In genomic region chr10:126634915-126635314, GRCh38 we compare ENCODE assay signal across 21 cellular contexts. TPM values are rescaled to one million over a fixed set of nuclear protein-coding genes. Genes with fewer than 3 reads are reported as not detected.
DNase-seq lines count a peak whose midpoint lies in the region; ATAC-seq, FAIRE-seq and TF ChIP-seq lines count a peak whose summit lies in the region.
"Had no signal": no experiment of that assay in that cellular context is flagged by ENCODE, and none has a peak within 500 bp of the region (broad histone marks: within the 10 kb centered on the region; RNA-seq: fewer than 3 reads in every experiment).

No MANE protein-coding gene starts in this region.

- H3K4me1 Mint-ChIP-seq in astrocyte (ENCODE audit: low read depth, unreplicated experiment), result no peaks in the 10 kb centered on the region

- DNase-seq in NCI-H2227 treated with DMSO at 0.1 percent for 48 hours (lab: John Stamatoyannopoulos, UW) (peak; percentile 1), NCI-H2227 (lab: John Stamatoyannopoulos, UW; ENCODE audit: unreplicated experiment) (no peak), astrocyte (ENCODE audit: low read depth) (peak; percentile 25), glomerular visceral epithelial cell (ENCODE audit: extremely low spot score) (peak; percentile 49), NCI-H1694 (lab: John Stamatoyannopoulos, UW) (no peak), brain microvascular endothelial cell (no peak)
- DNase-seq in effector CD8-positive, alpha-beta T cell (lab: John Stamatoyannopoulos, UW), result no peak
- DNase-seq: activated naive CD4-positive, alpha-beta T cell treated with anti-CD3 and anti-CD28 coated beads, Interleukin-2, amount 50 U/mL, for 16 hours; DND-41; HCEC 1CT; NCI-H748 treated with DMSO at 0.1 percent for 48 hours; right lobe of liver; stimulated activated CD4-positive, alpha-beta T cell treated with anti-CD3 and anti-CD28 coated beads, Interleukin-2, amount 100 ng/mL, for 24 hours had no signal

- no peaks in the 10 kb centered on the region for H3K36me3 ChIP-seq in astrocyte (ENCODE audit: insufficient read depth, low read length)
- H3K36me3 ChIP-seq in brain microvascular endothelial cell (replicated peaks), result no peaks in the 10 kb centered on the region
- H3K36me3 ChIP-seq: cardiac muscle cell, gastroesophageal sphincter, right lobe of liver had no signal

- no peaks in the 10 kb centered on the region for H3K9me3 ChIP-seq in astrocyte (ENCODE audit: insufficient read depth, low read depth, low read length)
- H3K9me3 ChIP-seq: gastroesophageal sphincter, right lobe of liver had no signal

- TF ChIP-seq CTCF in astrocyte (IDR thresholded peaks at IDR 0.05; ENCODE audit: insufficient read depth, low read depth, low read length) (no peak), brain microvascular endothelial cell (IDR thresholded peaks at IDR 0.05; ENCODE audit: low read depth, low read length, missing control alignments) (no peak)

- peaks cover 8% of the 10 kb centered on the region for H3K4me1 ChIP-seq in astrocyte (ENCODE audit: insufficient read depth, low read length)
- H3K4me1 ChIP-seq: gastroesophageal sphincter, right lobe of liver had no signal

- in situ Hi-C loops in brain microvascular endothelial cell (cut with HindIII; ENCODE audit: low pct_ligation_motif_present, low sequenced_read_pairs), result no loop called here

- H3K4me3 ChIP-seq in astrocyte (ENCODE audit: insufficient read depth, low read depth, low read length) (no peak overlapping the region), brain microvascular endothelial cell (ENCODE audit: low read depth, low read length) (no peak overlapping the region)
- H3K4me3 ChIP-seq: cardiac muscle cell, gastroesophageal sphincter, GM12878, right lobe of liver had no signal

- H3K27ac Mint-ChIP-seq in astrocyte (ENCODE audit: unreplicated experiment), result no peak overlapping the region
- H3K27ac Mint-ChIP-seq: nephron; T-helper 1 cell treated with Interleukin-12 subunit alpha and Interleukin-12 subunit beta and Interleukin-4 antibody, amounts not matched to agents 30 μg/mL and 1 μg/mL, for 36 hours had no signal

- H3K27ac ChIP-seq in astrocyte (ENCODE audit: low read depth, low read length), result no peak overlapping the region
- no peak overlapping the region for H3K27ac ChIP-seq in brain microvascular endothelial cell
- H3K27ac ChIP-seq: 22Rv1, cardiac muscle cell, gastroesophageal sphincter, right lobe of liver had no signal

- no peak overlapping the region for H2AFZ ChIP-seq in astrocyte (ENCODE audit: low read depth, low read length)

- no peak overlapping the region for H3K4me3 Mint-ChIP-seq in astrocyte (ENCODE audit: unreplicated experiment)
- H3K4me3 Mint-ChIP-seq: nephron; T-helper 1 cell treated with Interleukin-12 subunit alpha and Interleukin-12 subunit beta and Interleukin-4 antibody, amounts not matched to agents 30 μg/mL and 1 μg/mL, for 36 hours had no signal

- no peak for FAIRE-seq in astrocyte (lab: Jason Lieb, UNC)
- FAIRE-seq: GM12878, HepG2 had no signal

- H3K36me3 Mint-ChIP-seq in astrocyte (ENCODE audit: low read depth, unreplicated experiment), result peaks cover 7% of the 10 kb centered on the region

- peaks cover 31% of the 10 kb centered on the region for H3K27me3 Mint-ChIP-seq in astrocyte (ENCODE audit: low read depth, unreplicated experiment)

- peaks cover 11% of the 10 kb centered on the region for H3K9me3 Mint-ChIP-seq in astrocyte (ENCODE audit: unreplicated experiment)
- H3K9me3 Mint-ChIP-seq: nephron; T-helper 1 cell treated with Interleukin-12 subunit alpha and Interleukin-12 subunit beta and Interleukin-4 antibody, amounts not matched to agents 30 μg/mL and 1 μg/mL, for 36 hours had no signal

- ATAC-seq in activated CD4-positive, CD25-positive, alpha-beta regulatory T cell treated with anti-CD3 and anti-CD28 coated beads, Interleukin-2, amount 50 U/mL, for 24 hours, result no peak
- ATAC-seq: gastroesophageal sphincter, GM12878, HepG2, right lobe of liver had no signal

- peak overlapping the region; percentile 19 for H3K4me2 ChIP-seq in astrocyte (ENCODE audit: low read length)

- H3K27me3 ChIP-seq in astrocyte (ENCODE audit: insufficient read depth, low read length), result peaks cover 10% of the 10 kb centered on the region
- H3K27me3 ChIP-seq in brain microvascular endothelial cell (replicated peaks), result no peaks in the 10 kb centered on the region
- H3K27me3 ChIP-seq: cardiac muscle cell, right lobe of liver had no signal

- no peak overlapping the region for H3K9ac ChIP-seq in astrocyte (ENCODE audit: low read length)

- no peaks in the 10 kb centered on the region for H3K79me2 ChIP-seq in astrocyte (ENCODE audit: insufficient read depth, low read length)

- H4K20me1 ChIP-seq in astrocyte (ENCODE audit: insufficient read depth, low read length), result no peaks in the 10 kb centered on the region

RNA-seq across cellular contexts. Expression of gene C10orf90, which starts 35.6 kb away (rescaled TPM):
- total RNA-seq in astrocyte, result not detected in 2 replicates
- total RNA-seq: cardiac muscle cell, gastroesophageal sphincter, GM12878, HepG2 had no signal

Comparison
In these comparisons a context has a peak if more than half of its experiments do, and no peak if none do; other contexts are left out.
1. DNase-seq: peak in NCI-H2227 treated with DMSO at 0.1 percent for 48 hours (single experiment), astrocyte (single experiment) and glomerular visceral epithelial cell (single experiment); none in NCI-H2227 (single experiment), NCI-H1694 (single experiment), effector CD8-positive, alpha-beta T cell (single experiment) and brain microvascular endothelial cell (single experiment).